ENCODE assay signal across 9 cellular contexts in genomic region chr19:47106819-47107200, GRCh38. TPM values are rescaled to one million over a fixed set of nuclear protein-coding genes. Genes with fewer than 3 reads are reported as not detected.
A peak's percentile ranks its signal among the peaks of the same experiment; 100 is the strongest.
DNase-seq lines count a peak whose midpoint lies in the region; ATAC-seq, FAIRE-seq and TF ChIP-seq lines count a peak whose summit lies in the region.
"Had no signal": no experiment of that assay in that cellular context is flagged by ENCODE, and none has a peak within 500 bp of the region (broad histone marks: within the 10 kb centered on the region; RNA-seq: fewer than 3 reads in every experiment).

No MANE protein-coding gene starts in this region.

- POLR2A ChIA-PET in PC-3 (lab: Charles Lee; ENCODE audit: unreplicated experiment) = no interaction called here

- CTCF ChIA-PET in PC-3 (lab: Charles Lee) = interaction anchor here (0.6 kb wide), 1 partner anchor 48 kb away, joined by 3 read pairs; no protein-coding TSS in a partner anchor

- DNase-seq in PC-3 = no peak
- DNase-seq in dorsolateral prefrontal cortex = no peak
- DNase-seq in natural killer cell = no peak
- no peak for DNase-seq in NCI-H2081 (lab: John Stamatoyannopoulos, UW)
- no peak for DNase-seq in activated CD4-positive, CD25-positive, alpha-beta regulatory T cell (lab: John Stamatoyannopoulos, UW)
- DNase-seq in anterior cingulate cortex (lab: John Stamatoyannopoulos, UW) = no peak
- DNase-seq in SHP77 treated with DMSO at 0.1 percent for 48 hours (lab: John Stamatoyannopoulos, UW) = no peak
- DNase-seq: NCI-H1436 treated with DMSO at 0.1 percent for 48 hours had no signal

- 0 out of 2 replicates have a peak overlapping the region, but pooled peaks have one; percentile 3 for H3K9ac ChIP-seq in PC-3 (ENCODE audit: low read length)

- H3K9me2 ChIP-seq in PC-3 (replicated peaks; ENCODE audit: low read length) = no peaks in the 10 kb centered on the region

- H3K4me3 ChIP-seq in PC-3 (ENCODE audit: low read length) (peak overlapping the region; percentile 93; the same call in 1 of the 2 replicates), dorsolateral prefrontal cortex (peak overlapping the region in 18 of 59 donors; percentile 0 to 34 (median 11))

- no peaks in the 10 kb centered on the region; the same call in 1 of the 2 replicates for H3K36me3 ChIP-seq in PC-3 (ENCODE audit: low read depth, low read length)

- H3K4me3 Mint-ChIP-seq in natural killer cell = no peak overlapping the region

- FAIRE-seq in A204.1 (lab: Jason Lieb, UNC) = peak; percentile 43

- no TSS peak for BruUV-seq in PC-3 (replicated peaks; lab: Mats Ljungman, UMichigan)

- peaks cover 96% of the 10 kb centered on the region for H3K79me2 ChIP-seq in PC-3 (ENCODE audit: low read length)

- H3K4me2 ChIP-seq in PC-3 (ENCODE audit: low read length) = peak overlapping the region; percentile 85

- no peak for TF ChIP-seq CTCF in PC-3 (conservative IDR thresholded peaks at IDR 0.05; ENCODE audit: low read depth, low read length)
- TF ChIP-seq CTCF in dorsolateral prefrontal cortex (IDR thresholded peaks at IDR 0.05 in 54 of 56, conservative IDR thresholded peaks at IDR 0.05 in 2 of 56; ENCODE audit: low read depth in 1 of 56, partially characterized antibody in 56 of 56) = no peak
- no peak for TF ChIP-seq CTCF in natural killer cell (IDR thresholded peaks at IDR 0.05)

- H3K36me3 Mint-ChIP-seq in natural killer cell = no peaks in the 10 kb centered on the region

- peaks cover 40% of the 10 kb centered on the region for H3K4me1 ChIP-seq in PC-3 (ENCODE audit: insufficient read depth, low read length)

- H4K20me1 ChIP-seq in PC-3 (ENCODE audit: low read length) = no peaks in the 10 kb centered on the region

- H3K9me3 Mint-ChIP-seq in natural killer cell = no peaks in the 10 kb centered on the region

- no peaks in the 10 kb centered on the region for H3K9me3 ChIP-seq in PC-3 (ENCODE audit: low read length)

- H3K27me3 Mint-ChIP-seq in natural killer cell (ENCODE audit: low read depth in 2 of 2) = no peaks in the 10 kb centered on the region

- ATAC-seq in PC-3 (no peak), natural killer cell (no peak)

- peak overlapping the region; percentile 99 for H3K27ac ChIP-seq in PC-3 (ENCODE audit: low read length)
- peak overlapping the region; percentile 1 to 100 (median 100) for H3K27ac ChIP-seq in dorsolateral prefrontal cortex

- H3F3A ChIP-seq in PC-3 (ENCODE audit: low read length, unreplicated experiment) = peaks cover 10% of the 10 kb centered on the region

- H3K4me1 Mint-ChIP-seq in natural killer cell = peaks cover 65 to 66% of the 10 kb centered on the region in 2 donors

- intact Hi-C loops in PC-3 (cut with micrococcal nuclease) = no loop called here
- intact Hi-C loops in dorsolateral prefrontal cortex (cut with DNase I) = no loop called here
- intact Hi-C loops in natural killer cell (cut with micrococcal nuclease) = no loop called here

- H3K27me3 ChIP-seq in PC-3 (ENCODE audit: low read length) (no peaks in the 10 kb centered on the region), dorsolateral prefrontal cortex (no peaks in the 10 kb centered on the region)

- H2AFZ ChIP-seq in PC-3 (ENCODE audit: low read length) = no peak overlapping the region

- H3K27ac Mint-ChIP-seq in natural killer cell = peak overlapping the region; percentile 99 to 100

RNA-seq across cellular contexts. Expression of gene ZC3H4, which starts 6.8 kb away (rescaled TPM):
- total RNA-seq in PC-3 (2014; rRNA removed) (13.4 and 20.0 TPM in 2 replicates), dorsolateral prefrontal cortex (10 to 100 TPM; 28.4 to 56.1 (median 40.3) TPM), natural killer cell (10 to 100 TPM; 71.2 to 75.3 (median 73.3) TPM)

RNA-seq across cellular contexts. Expression of gene SAE1, which starts 23.8 kb away (rescaled TPM):
- total RNA-seq in PC-3 (2014; rRNA removed) (99.7 and 134 TPM in 2 replicates), dorsolateral prefrontal cortex (100 to 1,000 TPM in 2 of 120 experiments, 10 to 100 TPM in 118; 50.2 to 109 (median 75.1) TPM), natural killer cell (10 to 100 TPM; 42.5 to 49.3 (median 46.0) TPM)

RNA-seq across cellular contexts. Expression of gene TMEM160, which starts 58.4 kb away (rescaled TPM):
- total RNA-seq in PC-3 (2014; rRNA removed) (121 and 125 TPM in 2 replicates), dorsolateral prefrontal cortex (100 to 1,000 TPM in 7 of 120 experiments, 10 to 100 TPM in 113; 40.1 to 114 (median 78.7) TPM), natural killer cell (10 to 100 TPM; 29.1 to 35.5 (median 31.3) TPM)
